14 cellular contexts compared by ENCODE assay signal in genomic region chr3:27345493-27345892, GRCh38. TPM values are rescaled to one million over a fixed set of nuclear protein-coding genes. Genes with fewer than 3 reads are reported as not detected.
DNase-seq lines count a peak whose midpoint lies in the region; ATAC-seq, FAIRE-seq and TF ChIP-seq lines count a peak whose summit lies in the region.
"Had no signal": no experiment of that assay in that cellular context is flagged by ENCODE, and none has a peak within 500 bp of the region (broad histone marks: within the 10 kb centered on the region; RNA-seq: fewer than 3 reads in every experiment).

No MANE protein-coding gene starts in this region.

- H4K20me1 ChIP-seq in keratinocyte (ENCODE audit: control insufficient read depth, extremely low read depth, insufficient read depth, low read length), result no peaks in the 10 kb centered on the region

- H3K4me3 ChIP-seq in CD8-positive, alpha-beta memory T cell (ENCODE audit: low read length), result no peak overlapping the region
- H3K4me3 ChIP-seq in keratinocyte (ENCODE audit: control insufficient read depth in 2 of 3, extremely low read depth in 1 of 3, insufficient read depth in 2 of 3, low read depth in 1 of 3, low read length in 3 of 3) (no peak overlapping the region), testis (no peak overlapping the region)

- dilution Hi-C loops in keratinocyte (cut with MboI; ENCODE audit: extremely low pct_ligation_motif_present, low sequenced_read_pairs), result no loop called here

- H3K9me3 Mint-ChIP-seq in CD8-positive, alpha-beta memory T cell, result no peaks in the 10 kb centered on the region
- H3K9me3 Mint-ChIP-seq: stimulated activated naive CD8-positive, alpha-beta T cell treated with anti-CD3 and anti-CD28 coated beads, Interleukin-15, Interleukin-2, amounts not matched to agents 100 ng/mL and 50 ng/mL, for 24 hours had no signal

- H3K27ac ChIP-seq in CD8-positive, alpha-beta memory T cell (ENCODE audit: low read depth, low read length), result no peak overlapping the region
- H3K27ac ChIP-seq in keratinocyte (ENCODE audit: control insufficient read depth, insufficient read depth, low read length), result no peak overlapping the region
- H3K27ac ChIP-seq in testis, result no peak overlapping the region

- peaks cover 0 to 2% of the 10 kb centered on the region in 2 donors for H3K27me3 Mint-ChIP-seq in CD8-positive, alpha-beta memory T cell
- H3K27me3 Mint-ChIP-seq: stimulated activated naive CD8-positive, alpha-beta T cell treated with anti-CD3 and anti-CD28 coated beads, Interleukin-15, Interleukin-2, amounts not matched to agents 100 ng/mL and 50 ng/mL, for 24 hours had no signal

- no peaks in the 10 kb centered on the region for H3K4me1 ChIP-seq in CD8-positive, alpha-beta memory T cell (ENCODE audit: insufficient read depth, low read length)
- H3K4me1 ChIP-seq in keratinocyte (ENCODE audit: control insufficient read depth, extremely low read depth, insufficient read depth, low read length) (peaks cover 25% of the 10 kb centered on the region), testis (no peaks in the 10 kb centered on the region)

- no peaks in the 10 kb centered on the region for H3K9me1 ChIP-seq in keratinocyte (ENCODE audit: control insufficient read depth, extremely low read depth, insufficient read depth, low read length)

- H3K27me3 ChIP-seq in CD8-positive, alpha-beta memory T cell (ENCODE audit: insufficient read depth, low read length, poor library complexity, severe bottlenecking), result no peaks in the 10 kb centered on the region
- H3K27me3 ChIP-seq in keratinocyte (ENCODE audit: control insufficient read depth, extremely low read depth, insufficient read depth, low read length), result no peaks in the 10 kb centered on the region
- H3K27me3 ChIP-seq in testis, result no peaks in the 10 kb centered on the region

- peaks cover 21 to 36% (median 24%) of the 10 kb centered on the region in 3 donors for H3K4me1 Mint-ChIP-seq in CD8-positive, alpha-beta memory T cell

- TF ChIP-seq CTCF in keratinocyte (optimal IDR thresholded peaks at IDR 0.05 in 1 of 3, IDR thresholded peaks at IDR 0.05 in 1 of 3, conservative IDR thresholded peaks at IDR 0.05 in 1 of 3; ENCODE audit: extremely low read depth in 1 of 3, insufficient read depth in 2 of 3, low read length in 3 of 3) (no peak), testis (IDR thresholded peaks at IDR 0.05) (no peak)

- CTCF ChIA-PET in CD8-positive, alpha-beta memory T cell (lab: Charles Lee), result interaction anchor here (1.6 kb wide), 1 partner anchor 9 kb away, joined by 4 read pairs; no protein-coding TSS in a partner anchor

- POLR2A ChIA-PET in CD8-positive, alpha-beta memory T cell (lab: Charles Lee), result interaction anchor here (0.6 kb wide), 1 partner anchor 189 kb away, joined by 5 read pairs; no protein-coding TSS in a partner anchor

- peak; percentile 23 for FAIRE-seq in keratinocyte (lab: Jason Lieb, UNC)

- H3K4me2 ChIP-seq in keratinocyte (ENCODE audit: control insufficient read depth, extremely low read depth, insufficient read depth, low read depth, low read length), result no peak overlapping the region
- H3K4me2 ChIP-seq: SK-N-SH had no signal

- TF ChIP-seq POLR2A in testis (IDR thresholded peaks at IDR 0.05), result no peak

- intact Hi-C loops in testis (cut with DNase I; ENCODE audit: low total_unique reads), result no loop called here

- peaks cover 0 to 3% (median 3%) of the 10 kb centered on the region in 3 donors for H3K36me3 Mint-ChIP-seq in CD8-positive, alpha-beta memory T cell

- H3K4me3 Mint-ChIP-seq in CD8-positive, alpha-beta memory T cell, result peak overlapping the region in 1 of 7 donors; percentile 0
- H3K4me3 Mint-ChIP-seq: stimulated activated naive CD8-positive, alpha-beta T cell treated with anti-CD3 and anti-CD28 coated beads, Interleukin-15, Interleukin-2, amounts not matched to agents 100 ng/mL and 50 ng/mL, for 24 hours had no signal

- H3K79me2 ChIP-seq in keratinocyte (ENCODE audit: control insufficient read depth, insufficient read depth, low read length), result no peaks in the 10 kb centered on the region

- 87 to 88% methylated on average over 5 of the region's 5 CpGs for WGBS in testis, 2 donors

- ATAC-seq in GM21786 (IDR thresholded peaks at IDR 0.05; ENCODE audit: unreplicated experiment) (peak; percentile 35), HG03139 (IDR thresholded peaks at IDR 0.05; ENCODE audit: unreplicated experiment) (no peak), HG03520 (IDR thresholded peaks at IDR 0.05; ENCODE audit: unreplicated experiment) (no peak)

- no peak overlapping the region for H3K9ac ChIP-seq in keratinocyte (ENCODE audit: control insufficient read depth, extremely low read depth, insufficient read depth, low read length)
- H3K9ac ChIP-seq: SK-N-SH had no signal

- no peaks in the 10 kb centered on the region for H3K36me3 ChIP-seq in CD8-positive, alpha-beta memory T cell (ENCODE audit: insufficient read depth, low read length)
- H3K36me3 ChIP-seq in keratinocyte (ENCODE audit: control insufficient read depth in 2 of 2, extremely low read depth in 1 of 2, insufficient read depth in 2 of 2, low read length in 2 of 2), result no peaks in the 10 kb centered on the region
- H3K36me3 ChIP-seq in testis (ENCODE audit: low read depth, missing control alignments), result no peaks in the 10 kb centered on the region

- DNase-seq in CD8-positive, alpha-beta memory T cell, result peak in 1 of 5 donors; percentile 54
- DNase-seq in SW480 (ENCODE audit: low spot score) (peak; percentile 90), keratinocyte (ENCODE audit: low read depth, low spot score) (no peak), testis (no peak), AG08395 (ENCODE audit: low spot score) (no peak)
- DNase-seq: amniotic stem cell, COR-L47, IMR-90, NCI-H226, SK-N-SH had no signal

- peak overlapping the region in 7 of 8 donors; percentile 28 to 76 (median 55) for H3K27ac Mint-ChIP-seq in CD8-positive, alpha-beta memory T cell
- H3K27ac Mint-ChIP-seq: stimulated activated naive CD8-positive, alpha-beta T cell treated with anti-CD3 and anti-CD28 coated beads, Interleukin-15, Interleukin-2, amounts not matched to agents 100 ng/mL and 50 ng/mL, for 24 hours had no signal

- H2AFZ ChIP-seq in keratinocyte (ENCODE audit: control insufficient read depth, low read length), result no peak overlapping the region

- no peaks in the 10 kb centered on the region for H3K9me3 ChIP-seq in CD8-positive, alpha-beta memory T cell (ENCODE audit: low read length)
- no peaks in the 10 kb centered on the region for H3K9me3 ChIP-seq in keratinocyte (ENCODE audit: control insufficient read depth, low read depth, low read length)
- H3K9me3 ChIP-seq in testis, result no peaks in the 10 kb centered on the region
- H3K9me3 ChIP-seq: SK-N-SH had no signal

RNA-seq across cellular contexts. Expression of gene NEK10, which starts 23.7 kb away (rescaled TPM):
- under 1 TPM; 0.24 to 0.42 TPM for total RNA-seq in CD8-positive, alpha-beta memory T cell
- polyA plus RNA-seq in CD8-positive, alpha-beta memory T cell, result 0.07 TPM
- 0.37 to 0.98 TPM (median 0.97 TPM) in 3 replicates for polyA plus RNA-seq in keratinocyte
- 0.49 TPM for polyA plus RNA-seq in keratinocyte (2011; ENCODE audit: low read depth)
- 0.27 and 0.49 TPM in 2 replicates for polyA plus RNA-seq in keratinocyte (2011; cell fraction: cytosol; rRNA removed)
- 1.1 and 2.2 TPM in 2 replicates for polyA plus RNA-seq in keratinocyte (2011; cell fraction: nucleus; rRNA removed)
- polyA plus RNA-seq in keratinocyte (2012; ENCODE audit: low replicate concordance), result 0.29 and 0.55 TPM in 2 replicates
- polyA minus RNA-seq in keratinocyte, result 2.6 to 5.0 TPM in 2 of 3 replicates, not detected in the other
- polyA minus RNA-seq in keratinocyte (2011; cell fraction: cytosol; rRNA and poly(A)+ RNA removed), result not detected
- 7.0 and 13.3 TPM in 2 replicates for polyA minus RNA-seq in keratinocyte (2011; cell fraction: nucleus; rRNA and poly(A)+ RNA removed)
- 10 to 100 TPM; 29.5 to 56.9 TPM for total RNA-seq in testis
- polyA plus RNA-seq in testis (ENCODE audit: insufficient read depth, low read depth, low replicate concordance), result 83.2 TPM

Comparison
In these comparisons a context has a peak if more than half of its experiments do, and no peak if none do; other contexts are left out.
1. RNA of gene NEK10, which starts 23.7 kb away (polyA plus RNA-seq): 83.2 TPM in testis (single experiment); 0.27 to 2.2 TPM in keratinocyte and 0.07 TPM in CD8-positive, alpha-beta memory T cell (single experiment); every median in the first group is over 10 times any median in the second.